Comparison of ENCODE assay signal across 8 cellular contexts in genomic region chr14:105314287-105315185, GRCh38. TPM values are rescaled to one million over a fixed set of nuclear protein-coding genes. Genes with fewer than 3 reads are reported as not detected.
DNase-seq lines count a peak whose midpoint lies in the region; ATAC-seq lines count a peak whose summit lies in the region.

Gene PACS2, plus strand, starts transcription at chr14:105314748. Its CDS starts 171 bp downstream, at chr14:105314919.

- DNase-seq in Ammon's horn (ENCODE audit: low spot score) (peak; percentile 72), NCI-H69 (lab: John Stamatoyannopoulos, UW) (peak; percentile 95), medulla oblongata (ENCODE audit: extremely low spot score) (peak; percentile 89)
- peak; percentile 75 for DNase-seq in activated CD8-positive, alpha-beta T cell treated with anti-CD3 and anti-CD28 coated beads, Interleukin-2, amount 10 ng/mL, durations not matched to agents 7 days and 5 days
- peak; percentile 61 to 68 (median 64) for DNase-seq in effector memory CD4-positive, alpha-beta T cell
- peak; percentile 49 for DNase-seq in stimulated activated CD8-positive, alpha-beta memory T cell treated with anti-CD3 and anti-CD28 coated beads, Interleukin-12 subunit alpha, Interleukin-12 subunit beta, amount 100 ng/mL, for 1 hour (ENCODE audit: low read depth)

- H3K9me3 ChIP-seq in effector memory CD4-positive, alpha-beta T cell (ENCODE audit: control insufficient read depth, low read length) = no peaks in the 10 kb centered on the region

- peaks cover 13% of the 10 kb centered on the region for H3K4me1 ChIP-seq in effector memory CD4-positive, alpha-beta T cell (ENCODE audit: control insufficient read depth, insufficient read depth, low read length, poor library complexity, severe bottlenecking)

- H3K27me3 Mint-ChIP-seq in activated CD8-positive, alpha-beta T cell treated with anti-CD3 and anti-CD28 coated beads, Interleukin-2, amount 10 ng/mL, durations not matched to agents 7 days and 5 days (ENCODE audit: low read depth) = no peaks in the 10 kb centered on the region

- peak within 1 kb of the TSS; percentile 60 for H3K27ac ChIP-seq in effector memory CD4-positive, alpha-beta T cell (ENCODE audit: insufficient read depth, low read length, poor library complexity, severe bottlenecking)

- H3K4me3 ChIP-seq in effector memory CD4-positive, alpha-beta T cell (ENCODE audit: insufficient read depth, low read depth, low read length, poor library complexity, severe bottlenecking) = peak within 1 kb of the TSS; percentile 62

- POLR2A ChIA-PET in activated CD8-positive, alpha-beta T cell treated with anti-CD3 and anti-CD28 coated beads, Interleukin-2, amount 10 ng/mL, durations not matched to agents 7 days and 5 days (lab: Charles Lee) = interaction anchor here (0.9 to 4.6 kb wide), 5 partner anchors 10 to 562 kb away, joined by 3 to 56 read pairs (median 12); partner anchors contain the start of genes BRF1 and SIVA1

- H3K36me3 ChIP-seq in effector memory CD4-positive, alpha-beta T cell (ENCODE audit: control insufficient read depth, insufficient read depth, low read length) = no peaks in the 10 kb centered on the region

- no peaks in the 10 kb centered on the region for H3K9me3 Mint-ChIP-seq in activated CD8-positive, alpha-beta T cell treated with anti-CD3 and anti-CD28 coated beads, Interleukin-2, amount 10 ng/mL, durations not matched to agents 7 days and 5 days (ENCODE audit: insufficient read depth)

- CTCF ChIA-PET in activated CD8-positive, alpha-beta T cell treated with anti-CD3 and anti-CD28 coated beads, Interleukin-2, amount 10 ng/mL, durations not matched to agents 7 days and 5 days (lab: Charles Lee) = interaction anchor here (1.0 to 2.7 kb wide), 6 partner anchors 9 to 214 kb away, joined by 3 to 13 read pairs (median 3); partner anchors contain the start of gene BRF1

- no peaks in the 10 kb centered on the region for H3K27me3 ChIP-seq in effector memory CD4-positive, alpha-beta T cell (replicated peaks; ENCODE audit: control insufficient read depth, insufficient read depth, low read length, poor library complexity, severe bottlenecking)

- H3K4me1 Mint-ChIP-seq in activated CD8-positive, alpha-beta T cell treated with anti-CD3 and anti-CD28 coated beads, Interleukin-2, amount 10 ng/mL, durations not matched to agents 7 days and 5 days (ENCODE audit: low read depth) = peaks cover 37% of the 10 kb centered on the region

- H3K27ac Mint-ChIP-seq in activated CD8-positive, alpha-beta T cell treated with anti-CD3 and anti-CD28 coated beads, Interleukin-2, amount 10 ng/mL, durations not matched to agents 7 days and 5 days = peak within 1 kb of the TSS; percentile 84

- peak within 1 kb of the TSS; percentile 88 for H3K4me3 Mint-ChIP-seq in activated CD8-positive, alpha-beta T cell treated with anti-CD3 and anti-CD28 coated beads, Interleukin-2, amount 10 ng/mL, durations not matched to agents 7 days and 5 days

- ATAC-seq in GM19043 (IDR thresholded peaks at IDR 0.05; ENCODE audit: low read depth, unreplicated experiment) = peak; percentile 69
- ATAC-seq in HG03342 (IDR thresholded peaks at IDR 0.05; ENCODE audit: unreplicated experiment) = peak; percentile 65
- ATAC-seq in activated CD8-positive, alpha-beta T cell treated with anti-CD3 and anti-CD28 coated beads, Interleukin-2, amount 10 ng/mL, durations not matched to agents 7 days and 5 days = peak; percentile 80

- no peaks in the 10 kb centered on the region for H3K36me3 Mint-ChIP-seq in activated CD8-positive, alpha-beta T cell treated with anti-CD3 and anti-CD28 coated beads, Interleukin-2, amount 10 ng/mL, durations not matched to agents 7 days and 5 days (ENCODE audit: low read depth)

RNA-seq across cellular contexts. Expression of gene PACS2, which starts in this region (rescaled TPM):
- total RNA-seq in activated CD8-positive, alpha-beta T cell treated with anti-CD3 and anti-CD28 coated beads, Interleukin-2, amount 10 ng/mL, durations not matched to agents 7 days and 5 days = 10 to 100 TPM; 32.9 to 38.5 TPM

Comparison
In these comparisons a context has a peak if more than half of its experiments do, and no peak if none do; other contexts are left out.
1. Peak in every context shown above with its lines: DNase-seq, ATAC-seq, H3K4me3 ChIP-seq and H3K27ac ChIP-seq.